11 cellular contexts compared by ENCODE assay signal in the genomic region with DNA sequence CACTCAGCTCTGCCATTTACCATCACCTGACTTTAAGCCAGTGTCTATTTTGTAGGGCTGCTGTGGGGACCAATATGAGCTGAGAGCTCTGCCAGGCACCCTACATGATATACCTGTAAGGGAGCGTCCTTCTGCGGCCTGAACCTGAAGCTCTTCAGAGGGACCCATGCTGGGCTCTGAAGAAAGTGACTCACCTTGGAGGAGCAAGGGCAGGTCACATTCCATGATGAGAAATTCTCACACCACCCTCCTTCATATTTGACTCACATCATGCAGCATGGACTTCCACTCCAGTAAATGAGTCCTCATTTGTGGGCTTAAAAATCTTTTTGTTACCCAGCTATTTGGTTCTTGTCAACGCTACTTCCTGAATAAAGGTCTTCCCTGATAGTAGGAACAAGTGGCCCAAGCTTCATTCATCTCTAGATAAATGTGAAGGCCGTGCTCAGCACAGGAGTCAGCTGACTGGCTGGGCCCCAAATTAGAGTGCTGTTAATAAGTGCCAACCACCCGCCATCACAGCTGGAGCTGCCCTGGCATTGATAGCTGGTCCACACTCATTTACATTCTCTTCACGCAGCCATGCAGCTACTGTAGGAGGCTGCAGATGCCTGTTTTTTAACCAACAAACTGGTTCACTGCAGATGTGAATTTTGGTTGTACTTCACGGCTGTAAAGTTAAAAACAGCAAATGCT.
A peak's percentile ranks its signal among the peaks of the same experiment; 100 is the strongest.
DNase-seq lines count a peak whose midpoint lies in the region; ATAC-seq lines count a peak whose summit lies in the region.
"Had no signal": no experiment of that assay in that cellular context is flagged by ENCODE, and none has a peak within 500 bp of the region (broad histone marks: within the 10 kb centered on the region; RNA-seq: fewer than 3 reads in every experiment).

No MANE protein-coding gene starts in this region.

- H3K4me3 Mint-ChIP-seq in dendritic cell treated with granulocyte-macrophage colony-stimulating factor and Interleukin-4, amounts not matched to agents 40 ng/mL and 50 ng/mL, for 4 days = no peak overlapping the region

- intact Hi-C loops in dendritic cell treated with granulocyte-macrophage colony-stimulating factor and Interleukin-4, amounts not matched to agents 40 ng/mL and 50 ng/mL, for 4 days (cut with micrococcal nuclease) = no loop called here

- peaks cover 78% of the 10 kb centered on the region for H3K36me3 Mint-ChIP-seq in dendritic cell treated with granulocyte-macrophage colony-stimulating factor and Interleukin-4, amounts not matched to agents 40 ng/mL and 50 ng/mL, for 4 days (ENCODE audit: low read depth)

- peaks cover 47% of the 10 kb centered on the region for H3K4me1 Mint-ChIP-seq in dendritic cell treated with granulocyte-macrophage colony-stimulating factor and Interleukin-4, amounts not matched to agents 40 ng/mL and 50 ng/mL, for 4 days (ENCODE audit: low read depth)

- ATAC-seq in GM18867 (IDR thresholded peaks at IDR 0.05; ENCODE audit: unreplicated experiment) = no peak
- ATAC-seq in HG03342 (IDR thresholded peaks at IDR 0.05; ENCODE audit: unreplicated experiment) = no peak

- H3K27me3 Mint-ChIP-seq in dendritic cell treated with granulocyte-macrophage colony-stimulating factor and Interleukin-4, amounts not matched to agents 40 ng/mL and 50 ng/mL, for 4 days = no peaks in the 10 kb centered on the region

- DNase-seq in C1 segment of cervical spinal cord (lab: John Stamatoyannopoulos, UW) (peak in 11 of 14 donors; percentile 29 to 82 (median 73)), NCI-H2081 (lab: John Stamatoyannopoulos, UW) (peak; percentile 21 to 79), middle frontal gyrus (ENCODE audit: extremely low spot score, low spot score) (peak; percentile 85), GM03348 (ENCODE audit: low spot score) (no peak)
- DNase-seq in activated CD4-positive, CD25-positive, alpha-beta regulatory T cell treated with anti-CD3 and anti-CD28 coated beads, Interleukin-2, amount 50 U/mL, for 72 hours = no peak
- DNase-seq: activated CD4-positive, alpha-beta T cell treated with anti-CD3 and anti-CD28 coated beads for 4 hours; Caco-2; NCI-H82 had no signal

- H3K27ac Mint-ChIP-seq in dendritic cell treated with granulocyte-macrophage colony-stimulating factor and Interleukin-4, amounts not matched to agents 40 ng/mL and 50 ng/mL, for 4 days = peak overlapping the region; percentile 39

- H3K9me3 Mint-ChIP-seq in dendritic cell treated with granulocyte-macrophage colony-stimulating factor and Interleukin-4, amounts not matched to agents 40 ng/mL and 50 ng/mL, for 4 days = no peaks in the 10 kb centered on the region

Comparison
In these comparisons a context has a peak if more than half of its experiments do, and no peak if none do; other contexts are left out.
1. DNase-seq: peak in C1 segment of cervical spinal cord (11 of 14), NCI-H2081 (2 of 2) and middle frontal gyrus (single experiment); none in GM03348 (single experiment) and activated CD4-positive, CD25-positive, alpha-beta regulatory T cell treated with anti-CD3 and anti-CD28 coated beads, Interleukin-2, amount 50 U/mL, for 72 hours (single experiment).